1 cellular context compared by ENCODE assay signal in genomic region chr15:82128401-82129143, GRCh38.
TF ChIP-seq lines count a peak whose summit lies in the region.

No MANE protein-coding gene starts in this region.

TF ChIP-seq in liver, 16 proteins besides CTCF, POLR2A, EP300 and RAD21 (continued from another document):
- no peak for TF ChIP-seq EGR1 (IDR thresholded peaks at IDR 0.05; ENCODE audit: low read depth in 2 of 2)
- TF ChIP-seq JUND (IDR thresholded peaks at IDR 0.05) = peak in 1 of 2 donors; percentile 60
- TF ChIP-seq YY1 (IDR thresholded peaks at IDR 0.05) = peak; percentile 87
- no peak for TF ChIP-seq ATF3 (IDR thresholded peaks at IDR 0.05)
- peak; percentile 62 to 86 for TF ChIP-seq HNF4A (conservative IDR thresholded peaks at IDR 0.05)
- TF ChIP-seq FOXA1 (IDR thresholded peaks at IDR 0.05) = peak; percentile 74
- TF ChIP-seq TAF1 (conservative IDR thresholded peaks at IDR 0.05) = no peak
TF ChIP-seq in liver: peak in this region for 10.
